In the genomic region with DNA sequence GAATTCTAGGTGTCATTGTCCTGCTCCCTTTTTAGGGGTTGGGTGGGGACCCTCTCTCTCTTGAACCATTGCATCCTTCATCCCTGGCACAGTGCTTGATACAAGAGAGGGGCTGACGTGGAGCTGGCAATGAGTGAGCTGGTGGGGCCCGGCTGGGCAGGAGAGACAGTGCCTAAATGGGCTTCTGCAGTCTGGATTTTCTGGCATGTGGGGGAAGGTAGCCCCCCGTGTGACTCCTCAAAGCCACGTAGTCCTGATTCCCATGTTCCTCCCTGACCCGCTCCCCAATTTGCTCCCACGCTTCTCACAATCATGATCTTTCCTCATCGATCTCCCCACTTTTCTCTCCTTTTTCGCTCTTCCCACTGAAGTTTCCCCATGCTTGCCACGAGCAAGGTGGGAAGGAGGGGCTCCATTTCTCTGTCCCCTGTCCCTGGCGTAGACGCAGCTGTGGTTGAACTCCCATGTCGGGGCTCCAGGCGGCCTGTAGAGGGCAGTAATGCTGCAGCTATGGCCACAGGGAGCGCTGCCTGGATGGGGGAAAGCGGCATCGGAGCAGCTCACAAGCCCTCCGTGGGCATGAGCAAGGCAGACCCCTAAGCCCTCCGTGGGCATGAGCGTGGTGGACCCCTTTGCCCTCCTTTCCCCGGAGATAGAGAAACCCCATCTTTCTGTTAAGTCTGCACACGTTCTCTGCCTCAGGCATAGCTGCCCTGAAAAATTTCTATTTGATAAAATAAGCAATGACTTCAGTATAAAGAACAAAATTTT, we compare ENCODE assay signal across 8 cellular contexts.
DNase-seq lines count a peak whose midpoint lies in the region; ATAC-seq and TF ChIP-seq lines count a peak whose summit lies in the region.

No MANE protein-coding gene starts in this region.

- in situ Hi-C loops in brain microvascular endothelial cell (cut with HindIII; ENCODE audit: low pct_ligation_motif_present, low sequenced_read_pairs), result no loop called here

- DNase-seq in AG09319 (ENCODE audit: extremely low read depth, low read depth) (no peak), NCI-H2029 treated with DMSO at 0.1 percent for 48 hours (lab: John Stamatoyannopoulos, UW) (peak; percentile 37), WERI-Rb-1 (peak; percentile 89), brain microvascular endothelial cell (peak; percentile 55), islet precursor cell (peak; percentile 87)
- peak; percentile 37 to 58 (median 49) for DNase-seq in stimulated activated CD4-positive, alpha-beta T cell treated with anti-CD3 and anti-CD28 coated beads, Interleukin-1b, Interleukin-23, amount 100 ng/mL, for 24 hours (ENCODE audit: low read depth in 4 of 4, low spot score in 1 of 4)

- H3K27ac ChIP-seq in WERI-Rb-1 (no peak overlapping the region), brain microvascular endothelial cell (no peak overlapping the region)

- H3K36me3 ChIP-seq in WERI-Rb-1 (no peaks in the 10 kb centered on the region), brain microvascular endothelial cell (replicated peaks) (no peaks in the 10 kb centered on the region)

- TF ChIP-seq CTCF in AG09319 (IDR thresholded peaks at IDR 0.05; ENCODE audit: low read depth, low read length), result peak; percentile 99
- peak; percentile 94 for TF ChIP-seq CTCF in WERI-Rb-1 (IDR thresholded peaks at IDR 0.05; ENCODE audit: low read depth, low read length)
- TF ChIP-seq CTCF in brain microvascular endothelial cell (IDR thresholded peaks at IDR 0.05; ENCODE audit: low read depth, low read length, missing control alignments), result peak; percentile 99

- ATAC-seq in GM19351 (IDR thresholded peaks at IDR 0.05; ENCODE audit: unreplicated experiment), result peak; percentile 40
- no peak for ATAC-seq in HG03354 (IDR thresholded peaks at IDR 0.05; ENCODE audit: poor library complexity, severe bottlenecking, unreplicated experiment)

- no peak overlapping the region for H3K4me3 ChIP-seq in WERI-Rb-1 (ENCODE audit: low read depth, low read length)
- peak overlapping the region; percentile 9 for H3K4me3 ChIP-seq in brain microvascular endothelial cell (ENCODE audit: low read depth, low read length)

- H3K27me3 ChIP-seq in WERI-Rb-1 (ENCODE audit: insufficient read depth, low read depth, severe bottlenecking), result no peaks in the 10 kb centered on the region
- H3K27me3 ChIP-seq in brain microvascular endothelial cell (replicated peaks), result no peaks in the 10 kb centered on the region

- no peaks in the 10 kb centered on the region for H3K9me3 ChIP-seq in WERI-Rb-1 (ENCODE audit: severe bottlenecking)
